Comparison of ENCODE assay signal across 1 cellular context in genomic region chr14:94572637-94573303, GRCh38.
TF ChIP-seq lines count a peak whose summit lies in the region.

No MANE protein-coding gene starts in this region.

TF ChIP-seq in WTC11, 78 proteins besides CTCF, POLR2A, EP300 and RAD21 (continued from another document):
- TF ChIP-seq AFF4 (CRISPR knock-in tag; IDR thresholded peaks at IDR 0.05; ENCODE audit: borderline replicate concordance) (no peak), NFYB (CRISPR knock-in tag; conservative IDR thresholded peaks at IDR 0.05; ENCODE audit: low read depth) (no peak), JAZF1 (CRISPR knock-in tag; IDR thresholded peaks at IDR 0.05) (no peak), ERG (CRISPR knock-in tag; IDR thresholded peaks at IDR 0.05) (no peak), GRHL2 (CRISPR knock-in tag; IDR thresholded peaks at IDR 0.05; ENCODE audit: insufficient replicate concordance, severe bottlenecking) (no peak), IRF1 (CRISPR knock-in tag; IDR thresholded peaks at IDR 0.05) (no peak), ZNF219 (CRISPR knock-in tag; IDR thresholded peaks at IDR 0.05; ENCODE audit: borderline replicate concordance) (no peak), ZSCAN18 (CRISPR knock-in tag; IDR thresholded peaks at IDR 0.05) (no peak), ZNF423 (CRISPR knock-in tag; IDR thresholded peaks at IDR 0.05) (no peak), RORB (CRISPR knock-in tag; IDR thresholded peaks at IDR 0.05) (no peak), SOX15 (CRISPR knock-in tag; IDR thresholded peaks at IDR 0.05) (no peak), E2F1 (CRISPR knock-in tag; IDR thresholded peaks at IDR 0.05) (no peak), USF2 (CRISPR knock-in tag; IDR thresholded peaks at IDR 0.05) (no peak), IRF2 (CRISPR knock-in tag; IDR thresholded peaks at IDR 0.05; ENCODE audit: borderline replicate concordance, low read depth) (no peak), FOXP1 (CRISPR knock-in tag; IDR thresholded peaks at IDR 0.05; ENCODE audit: borderline replicate concordance) (no peak), GTF2I (CRISPR knock-in tag; conservative IDR thresholded peaks at IDR 0.05) (no peak), PRRX2 (CRISPR knock-in tag; IDR thresholded peaks at IDR 0.05) (no peak)
TF ChIP-seq in WTC11: peak in this region for 0.
